Comparison of ENCODE assay signal across 8 cellular contexts in the genomic region with DNA sequence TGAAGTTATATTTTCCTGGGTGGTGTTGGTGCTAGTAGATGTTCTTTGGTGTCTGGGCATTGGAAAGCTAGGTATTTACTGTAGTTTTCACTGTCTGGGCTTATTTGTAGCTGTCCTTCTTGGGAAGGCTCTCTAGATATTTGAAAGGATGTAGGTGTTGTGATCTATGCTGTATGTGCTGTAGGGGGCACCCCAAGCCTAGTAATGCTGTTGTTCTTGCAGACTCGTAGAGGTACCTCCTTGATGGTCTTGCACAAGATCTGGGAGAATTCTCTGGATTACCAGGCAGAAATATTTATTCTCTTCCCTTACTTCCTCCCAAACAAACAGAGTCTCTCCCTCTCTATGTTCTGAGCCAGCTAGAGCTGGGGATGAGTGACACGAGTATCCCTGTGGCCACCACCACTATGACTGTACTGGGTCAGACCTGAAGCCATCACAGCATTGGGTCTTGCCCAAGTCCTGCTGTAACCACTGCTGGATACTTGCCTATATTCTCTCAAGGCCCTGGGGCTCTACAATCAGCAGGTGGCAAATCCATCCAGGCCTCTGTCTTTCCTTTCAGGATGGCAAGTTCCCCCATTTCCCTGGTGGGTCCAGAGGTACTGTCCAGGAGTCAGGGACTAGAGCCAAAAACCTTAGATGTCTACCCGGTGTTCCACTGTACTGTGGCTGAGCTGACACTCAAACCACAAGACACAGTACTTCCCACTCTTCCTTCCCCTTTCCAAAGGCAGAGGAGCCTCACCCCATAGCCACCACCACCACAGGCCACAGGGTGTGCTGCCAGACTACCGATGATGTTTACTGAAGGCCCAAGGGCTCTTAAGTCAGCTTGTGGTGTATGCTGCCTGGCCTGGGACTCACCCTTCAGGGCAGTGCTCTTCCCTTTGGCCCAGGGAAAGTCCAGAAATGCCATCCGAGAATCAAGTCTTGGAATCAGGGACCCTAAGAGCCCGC.
DNase-seq lines count a peak whose midpoint lies in the region; ATAC-seq, FAIRE-seq and TF ChIP-seq lines count a peak whose summit lies in the region.

No MANE protein-coding gene starts in this region.

- no peaks in the 10 kb centered on the region for H3K27me3 Mint-ChIP-seq in astrocyte (ENCODE audit: low read depth, unreplicated experiment)

- H3K36me3 ChIP-seq in astrocyte (ENCODE audit: insufficient read depth, low read length) (no peaks in the 10 kb centered on the region), HepG2 (replicated peaks in 1 of 2; ENCODE audit: control insufficient read depth in 1 of 2, insufficient read depth in 2 of 2, low read length in 2 of 2) (no peaks in the 10 kb centered on the region)

- ATAC-seq in HepG2 (peak; percentile 87), GM18861 (IDR thresholded peaks at IDR 0.05; ENCODE audit: unreplicated experiment) (no peak)

- BruUV-seq in HepG2 (replicated peaks; lab: Mats Ljungman, UMichigan): no TSS peak

- H3K4me3 Mint-ChIP-seq in astrocyte (ENCODE audit: unreplicated experiment): no peak overlapping the region

- H3K4me2 ChIP-seq in astrocyte (ENCODE audit: low read length): no peak overlapping the region
- H3K4me2 ChIP-seq in HepG2 (ENCODE audit: low read depth, low read length): no peak overlapping the region

- H3K27ac ChIP-seq in astrocyte (ENCODE audit: low read depth, low read length) (no peak overlapping the region), HepG2 (ENCODE audit: extremely low read length, insufficient read depth, low read length) (no peak overlapping the region)

- TF ChIP-seq CTCF in AG09319 (IDR thresholded peaks at IDR 0.05; ENCODE audit: low read depth, low read length): peak; percentile 26
- peak; percentile 57 for TF ChIP-seq CTCF in astrocyte (IDR thresholded peaks at IDR 0.05; ENCODE audit: insufficient read depth, low read depth, low read length)
- TF ChIP-seq CTCF in HepG2 (CRISPR knock-in tag; IDR thresholded peaks at IDR 0.05): peak; percentile 60

- intact Hi-C loops in HepG2 (cut with micrococcal nuclease; ENCODE audit: unreplicated experiment): no loop called here

- CTCF ChIA-PET in HepG2 (lab: Yijun Ruan, JAX; ENCODE audit: low intra/inter-chr PET ratio, low total read pairs): no interaction called here

- H3K9me3 ChIP-seq in astrocyte (ENCODE audit: insufficient read depth, low read depth, low read length): no peaks in the 10 kb centered on the region
- no peaks in the 10 kb centered on the region for H3K9me3 ChIP-seq in HepG2 (ENCODE audit: low read length)

- POLR2A ChIA-PET in HepG2 (lab: Yijun Ruan, JAX): no interaction called here

- 10% methylated on average over 6 of the region's 6 CpGs for WGBS in HepG2 (ENCODE audit: low lambda C conversion rate)

- no peaks in the 10 kb centered on the region for H3K4me1 ChIP-seq in astrocyte (ENCODE audit: insufficient read depth, low read length)
- H3K4me1 ChIP-seq in HepG2 (ENCODE audit: insufficient read depth, low read length): no peaks in the 10 kb centered on the region

- FAIRE-seq in astrocyte (lab: Jason Lieb, UNC) (no peak), HepG2 (lab: Jason Lieb, UNC) (no peak)

- no peaks in the 10 kb centered on the region for H4K20me1 ChIP-seq in astrocyte (ENCODE audit: insufficient read depth, low read length)
- no peaks in the 10 kb centered on the region for H4K20me1 ChIP-seq in HepG2 (ENCODE audit: insufficient read depth, low read length)

- H3K27me3 ChIP-seq in astrocyte (ENCODE audit: insufficient read depth, low read length) (no peaks in the 10 kb centered on the region), HepG2 (ENCODE audit: control insufficient read depth in 1 of 2, insufficient read depth in 2 of 2, low read length in 2 of 2) (no peaks in the 10 kb centered on the region; a peak in 1 of 5 replicates)

- H2AFZ ChIP-seq in astrocyte (ENCODE audit: low read depth, low read length): no peak overlapping the region
- H2AFZ ChIP-seq in HepG2 (ENCODE audit: low read length): no peak overlapping the region

- no peak overlapping the region for H3K9ac ChIP-seq in astrocyte (ENCODE audit: low read length)
- H3K9ac ChIP-seq in HepG2 (ENCODE audit: insufficient read depth, low read depth, low read length): no peak overlapping the region

- DNase-seq in AG09319 (ENCODE audit: extremely low read depth, low read depth) (peak; percentile 16), H4 (ENCODE audit: low spot score) (peak; percentile 89), RPMI7951 (ENCODE audit: low read depth) (peak; percentile 64), astrocyte (ENCODE audit: low read depth) (peak; percentile 70), HepG2 (ENCODE audit: low spot score) (peak; percentile 35), stromal cell of bone marrow (ENCODE audit: low read depth) (peak; percentile 28), mesenteric fat pad (ENCODE audit: low spot score) (no peak)

- no peak for TF ChIP-seq POLR2A in HepG2 (IDR thresholded peaks at IDR 0.05; ENCODE audit: insufficient read depth in 1 of 2, low read depth in 2 of 2, low read length in 2 of 2)

- H3K79me2 ChIP-seq in astrocyte (ENCODE audit: insufficient read depth, low read length) (no peaks in the 10 kb centered on the region), HepG2 (ENCODE audit: insufficient read depth, low read length) (no peaks in the 10 kb centered on the region)

- peaks cover 2% of the 10 kb centered on the region for H3K4me1 Mint-ChIP-seq in astrocyte (ENCODE audit: low read depth, unreplicated experiment)

- no peaks in the 10 kb centered on the region for H3K9me3 Mint-ChIP-seq in astrocyte (ENCODE audit: unreplicated experiment)

- H3K27ac Mint-ChIP-seq in astrocyte (ENCODE audit: unreplicated experiment): no peak overlapping the region

- H3K4me3 ChIP-seq in astrocyte (ENCODE audit: insufficient read depth, low read depth, low read length) (no peak overlapping the region), HepG2 (replicated peaks in 1 of 3; ENCODE audit: insufficient read depth in 1 of 3, low read depth in 2 of 3, low read length in 3 of 3) (no peak overlapping the region)

- H3K36me3 Mint-ChIP-seq in astrocyte (ENCODE audit: low read depth, unreplicated experiment): no peaks in the 10 kb centered on the region

- in situ Hi-C loops in HepG2 (cut with HindIII; ENCODE audit: extremely low pct_ligation_motif_present, low pct_unique_long_range_greater_than_20kb): no loop called here

- no peak for TF ChIP-seq RAD21 in HepG2 (CRISPR knock-in tag; IDR thresholded peaks at IDR 0.05)

- TF ChIP-seq EP300 in HepG2 (IDR thresholded peaks at IDR 0.05; ENCODE audit: low read depth in 2 of 2, low read length in 2 of 2) (no peak), HepG2 (CRISPR knock-in tag; IDR thresholded peaks at IDR 0.05; ENCODE audit: borderline replicate concordance) (no peak)

TF ChIP-seq in HepG2, 621 proteins besides CTCF, POLR2A, EP300 and RAD21:
- TF ChIP-seq ZNF484 (CRISPR knock-in tag; IDR thresholded peaks at IDR 0.05; ENCODE audit: borderline replicate concordance, low read depth) (no peak), CC2D1A (CRISPR knock-in tag; IDR thresholded peaks at IDR 0.05) (no peak), SMC3 (IDR thresholded peaks at IDR 0.05; ENCODE audit: low read length) (peak; percentile 19; the same call in 1 of the 2 replicates), STAG1 (CRISPR knock-in tag; IDR thresholded peaks at IDR 0.05) (peak; percentile 75), ZNF75D (CRISPR knock-in tag; IDR thresholded peaks at IDR 0.05; ENCODE audit: borderline replicate concordance) (no peak)
